10 cellular contexts compared by ENCODE assay signal in genomic region chr11:35615911-35616900, GRCh38. TPM values are rescaled to one million over a fixed set of nuclear protein-coding genes. Genes with fewer than 3 reads are reported as not detected.
DNase-seq lines count a peak whose midpoint lies in the region; ATAC-seq and TF ChIP-seq lines count a peak whose summit lies in the region.
"Had no signal": no experiment of that assay in that cellular context is flagged by ENCODE, and none has a peak within 500 bp of the region (broad histone marks: within the 10 kb centered on the region; RNA-seq: fewer than 3 reads in every experiment).

No MANE protein-coding gene starts in this region.

- no peaks in the 10 kb centered on the region for H3K9me3 Mint-ChIP-seq in activated naive CD4-positive, alpha-beta T cell treated with anti-CD3 and anti-CD28 coated beads, Interleukin-2, amount 10 ng/mL, durations not matched to agents 7 days and 5 days
- peaks cover 0 to 1% (median 0%) of the 10 kb centered on the region in 7 donors for H3K9me3 Mint-ChIP-seq in naive B cell
- H3K9me3 Mint-ChIP-seq: central memory CD8-positive, alpha-beta T cell; stimulated activated naive CD8-positive, alpha-beta T cell treated with anti-CD3 and anti-CD28 coated beads, Interleukin-15, Interleukin-2, amounts not matched to agents 100 ng/mL and 50 ng/mL, for 24 hours had no signal

- H3K4me1 Mint-ChIP-seq in activated naive CD4-positive, alpha-beta T cell treated with anti-CD3 and anti-CD28 coated beads, Interleukin-2, amount 10 ng/mL, durations not matched to agents 7 days and 5 days = peaks cover 13% of the 10 kb centered on the region
- peaks cover 5 to 23% (median 10%) of the 10 kb centered on the region in 3 donors for H3K4me1 Mint-ChIP-seq in naive B cell

- ATAC-seq in naive B cell (ENCODE audit: low read depth in 2 of 2) (peak in 1 of 2 donors; percentile 15), HG03039 (IDR thresholded peaks at IDR 0.05; ENCODE audit: unreplicated experiment) (no peak)

- peaks cover 47% of the 10 kb centered on the region for H3K27me3 Mint-ChIP-seq in activated naive CD4-positive, alpha-beta T cell treated with anti-CD3 and anti-CD28 coated beads, Interleukin-2, amount 10 ng/mL, durations not matched to agents 7 days and 5 days
- peaks cover 40 to 54% (median 51%) of the 10 kb centered on the region in 3 donors for H3K27me3 Mint-ChIP-seq in naive B cell

- no peaks in the 10 kb centered on the region for H3K36me3 Mint-ChIP-seq in activated naive CD4-positive, alpha-beta T cell treated with anti-CD3 and anti-CD28 coated beads, Interleukin-2, amount 10 ng/mL, durations not matched to agents 7 days and 5 days
- H3K36me3 Mint-ChIP-seq in naive B cell = no peaks in the 10 kb centered on the region

- peak overlapping the region in 50 of 59 donors; percentile 4 to 87 (median 64) for H3K27ac ChIP-seq in dorsolateral prefrontal cortex

- H3K27ac Mint-ChIP-seq in activated naive CD4-positive, alpha-beta T cell treated with anti-CD3 and anti-CD28 coated beads, Interleukin-2, amount 10 ng/mL, durations not matched to agents 7 days and 5 days = no peak overlapping the region
- H3K27ac Mint-ChIP-seq in naive B cell = no peak overlapping the region
- H3K27ac Mint-ChIP-seq: stimulated activated naive CD8-positive, alpha-beta T cell treated with anti-CD3 and anti-CD28 coated beads, Interleukin-15, Interleukin-2, amounts not matched to agents 100 ng/mL and 50 ng/mL, for 24 hours had no signal

- intact Hi-C loops in dorsolateral prefrontal cortex (cut with DNase I) = loop anchor here (1.0 to 10.0 kb wide), 11 partner anchors 47 to 879 kb away; partner anchors contain the start of gene TRIM44 (in 1 of the 2)

- H3K4me3 ChIP-seq in dorsolateral prefrontal cortex = peak overlapping the region in 9 of 59 donors; percentile 1 to 26 (median 12)

- no peaks in the 10 kb centered on the region for H3K27me3 ChIP-seq in dorsolateral prefrontal cortex

- peak; percentile 25 for DNase-seq in activated naive CD4-positive, alpha-beta T cell treated with anti-CD3 and anti-CD28 coated beads, Interleukin-2, amount 10 ng/mL, durations not matched to agents 7 days and 5 days
- DNase-seq in activated naive CD4-positive, alpha-beta T cell treated with anti-CD3 and anti-CD28 coated beads, Interleukin-2, amount 50 U/mL, for 16 hours = no peak
- peak; percentile 57 for DNase-seq in LHCN-M2 (ENCODE audit: low read depth)
- DNase-seq in RKO (ENCODE audit: low spot score) = peak; percentile 87
- DNase-seq in dorsolateral prefrontal cortex = peak in 9 of 10 donors; percentile 40 to 90 (median 60)
- DNase-seq in naive B cell = peak; percentile 31
- no peak for DNase-seq in T-helper 9 cell

- CTCF ChIA-PET in activated naive CD4-positive, alpha-beta T cell treated with anti-CD3 and anti-CD28 coated beads, Interleukin-2, amount 10 ng/mL, durations not matched to agents 7 days and 5 days (lab: Charles Lee) = interaction anchor here (0.7 to 4.4 kb wide), 15 partner anchors 10 to 862 kb away, joined by 3 to 33 read pairs (median 4); no protein-coding TSS in a partner anchor

- H3K4me3 Mint-ChIP-seq in activated naive CD4-positive, alpha-beta T cell treated with anti-CD3 and anti-CD28 coated beads, Interleukin-2, amount 10 ng/mL, durations not matched to agents 7 days and 5 days = no peak overlapping the region
- peak overlapping the region in 1 of 8 donors; percentile 85 for H3K4me3 Mint-ChIP-seq in naive B cell
- H3K4me3 Mint-ChIP-seq: central memory CD8-positive, alpha-beta T cell; stimulated activated naive CD8-positive, alpha-beta T cell treated with anti-CD3 and anti-CD28 coated beads, Interleukin-15, Interleukin-2, amounts not matched to agents 100 ng/mL and 50 ng/mL, for 24 hours had no signal

- peak; percentile 78 to 98 (median 90) for TF ChIP-seq CTCF in dorsolateral prefrontal cortex (IDR thresholded peaks at IDR 0.05 in 54 of 56, conservative IDR thresholded peaks at IDR 0.05 in 2 of 56; ENCODE audit: low read depth in 1 of 56, partially characterized antibody in 56 of 56)

RNA-seq across cellular contexts. Expression of gene FJX1, which starts 2.1 kb away (rescaled TPM):
- total RNA-seq in LHCN-M2 (2014; rRNA removed) (52.2 and 73.8 TPM in 2 replicates), dorsolateral prefrontal cortex (10 to 100 TPM in 82 of 120 experiments, 1 to 10 TPM in 38; 4.2 to 34.9 (median 12.1) TPM)
- polyA plus RNA-seq in LHCN-M2 (2012) = 32.8 TPM
- polyA plus RNA-seq in naive B cell (ENCODE audit: low read depth in 6 of 6) = under 1 TPM in 2 of 6 donors, not detected in 4; 0.21 to 0.32 TPM

RNA-seq across cellular contexts. Expression of gene TRIM44, which starts 46.4 kb away (rescaled TPM):
- total RNA-seq in LHCN-M2 (2014; rRNA removed) = 23.2 and 35.9 TPM in 2 replicates
- 32.2 TPM for polyA plus RNA-seq in LHCN-M2 (2012)
- total RNA-seq in dorsolateral prefrontal cortex = 100 to 1,000 TPM in 108 of 120 experiments, 10 to 100 TPM in 12; 74.7 to 169 (median 126) TPM
- 10 to 100 TPM; 37.2 to 69.6 (median 59.6) TPM for polyA plus RNA-seq in naive B cell (ENCODE audit: low read depth in 6 of 6)

Comparison
In these comparisons a context has a peak if more than half of its experiments do, and no peak if none do; other contexts are left out.
1. DNase-seq: peak in activated naive CD4-positive, alpha-beta T cell treated with anti-CD3 and anti-CD28 coated beads, Interleukin-2, amount 10 ng/mL, durations not matched to agents 7 days and 5 days (single experiment), LHCN-M2 (single experiment), RKO (single experiment), dorsolateral prefrontal cortex (9 of 10) and naive B cell (single experiment); none in activated naive CD4-positive, alpha-beta T cell treated with anti-CD3 and anti-CD28 coated beads, Interleukin-2, amount 50 U/mL, for 16 hours (single experiment) and T-helper 9 cell (single experiment).